8 cellular contexts compared by ENCODE assay signal in genomic region chr19:44807652-44808462, GRCh38. TPM values are rescaled to one million over a fixed set of nuclear protein-coding genes. Genes with fewer than 3 reads are reported as not detected.
DNase-seq lines count a peak whose midpoint lies in the region; ATAC-seq and TF ChIP-seq lines count a peak whose summit lies in the region.

No MANE protein-coding gene starts in this region.

- H3K4me1 Mint-ChIP-seq in activated naive CD4-positive, alpha-beta T cell treated with anti-CD3 and anti-CD28 coated beads for 36 hours (ENCODE audit: low read depth) = peaks cover 6% of the 10 kb centered on the region

- in situ Hi-C loops in mammary epithelial cell (cut with MboI; ENCODE audit: low sequenced_read_pairs in 2 of 2) = no loop called here

- H3K4me2 ChIP-seq in Loucy (ENCODE audit: low read depth, low read length, poor library complexity, severe bottlenecking) = no peak overlapping the region
- H3K4me2 ChIP-seq in mammary epithelial cell (ENCODE audit: insufficient read depth, low read depth, low read length) = no peak overlapping the region

- no TSS peak for BruUV-seq in mammary epithelial cell (replicated peaks; lab: Mats Ljungman, UMichigan)

- H3K36me3 Mint-ChIP-seq in activated naive CD4-positive, alpha-beta T cell treated with anti-CD3 and anti-CD28 coated beads for 36 hours (ENCODE audit: low read depth) = no peaks in the 10 kb centered on the region

- TF ChIP-seq POLR2A in vagina (IDR thresholded peaks at IDR 0.05) = no peak

- H3K9me3 ChIP-seq in Loucy (ENCODE audit: insufficient read depth, low read depth, low read length) = no peaks in the 10 kb centered on the region
- no peaks in the 10 kb centered on the region for H3K9me3 ChIP-seq in mammary epithelial cell (replicated peaks; ENCODE audit: insufficient read depth, low read length)
- H3K9me3 ChIP-seq in left lung = no peaks in the 10 kb centered on the region
- no peaks in the 10 kb centered on the region for H3K9me3 ChIP-seq in vagina
- no peaks in the 10 kb centered on the region for H3K9me3 ChIP-seq in effector memory CD4-positive, alpha-beta T cell (ENCODE audit: control insufficient read depth, low read length)

- H3K4me3 Mint-ChIP-seq in activated naive CD4-positive, alpha-beta T cell treated with anti-CD3 and anti-CD28 coated beads for 36 hours = no peak overlapping the region

- peak overlapping the region; percentile 61 for H3K27ac ChIP-seq in C4-2B
- no peak overlapping the region for H3K27ac ChIP-seq in mammary epithelial cell (ENCODE audit: insufficient read depth, low read depth, low read length)
- H3K27ac ChIP-seq in left lung = peak overlapping the region; percentile 80 to 87
- peak overlapping the region; percentile 74 for H3K27ac ChIP-seq in vagina
- H3K27ac ChIP-seq in effector memory CD4-positive, alpha-beta T cell (ENCODE audit: insufficient read depth, low read length, poor library complexity, severe bottlenecking) = no peak overlapping the region

- H3K27me3 ChIP-seq in Loucy (ENCODE audit: insufficient read depth, low read length, poor library complexity, severe bottlenecking) (no peaks in the 10 kb centered on the region), mammary epithelial cell (ENCODE audit: insufficient read depth, low read length) (no peaks in the 10 kb centered on the region), left lung (peaks cover 0 to 17% of the 10 kb centered on the region in 2 donors), vagina (no peaks in the 10 kb centered on the region)
- peaks cover 14% of the 10 kb centered on the region for H3K27me3 ChIP-seq in effector memory CD4-positive, alpha-beta T cell (replicated peaks; ENCODE audit: control insufficient read depth, insufficient read depth, low read length, poor library complexity, severe bottlenecking)

- no peaks in the 10 kb centered on the region for H3K9me3 Mint-ChIP-seq in activated naive CD4-positive, alpha-beta T cell treated with anti-CD3 and anti-CD28 coated beads for 36 hours

- H3K36me3 ChIP-seq in Loucy (ENCODE audit: insufficient read depth, low read length) (no peaks in the 10 kb centered on the region), mammary epithelial cell (ENCODE audit: insufficient read depth, low read length) (no peaks in the 10 kb centered on the region), left lung (peaks cover 0 to under 1% of the 10 kb centered on the region in 2 donors), vagina (peaks cover 0 to 6% of the 10 kb centered on the region in 2 donors)
- H3K36me3 ChIP-seq in effector memory CD4-positive, alpha-beta T cell (ENCODE audit: control insufficient read depth, insufficient read depth, low read length) = no peaks in the 10 kb centered on the region

- intact Hi-C loops in mammary epithelial cell (cut with micrococcal nuclease) (loop anchor here (2.0 to 10.0 kb wide), 2 partner anchors 37 to 87 kb away; partner anchors contain the start of gene TOMM40), left lung (cut with DNase I) (no loop called here), vagina (cut with DNase I) (no loop called here)
- intact Hi-C loops in activated naive CD4-positive, alpha-beta T cell treated with anti-CD3 and anti-CD28 coated beads for 36 hours (cut with micrococcal nuclease) = no loop called here

- H3K27me3 Mint-ChIP-seq in activated naive CD4-positive, alpha-beta T cell treated with anti-CD3 and anti-CD28 coated beads for 36 hours (ENCODE audit: low read depth) = peaks cover 23% of the 10 kb centered on the region

- H3K4me3 ChIP-seq in Loucy (ENCODE audit: low read length, poor library complexity, severe bottlenecking) (no peak overlapping the region), mammary epithelial cell (replicated peaks in 1 of 3; ENCODE audit: insufficient read depth in 1 of 3, low read depth in 2 of 3, low read length in 3 of 3) (no peak overlapping the region), left lung (peak overlapping the region in 1 of 2 donors; percentile 50), vagina (peak overlapping the region; percentile 60 to 68)
- no peak overlapping the region for H3K4me3 ChIP-seq in effector memory CD4-positive, alpha-beta T cell (ENCODE audit: insufficient read depth, low read depth, low read length, poor library complexity, severe bottlenecking)

- dilution Hi-C loops in mammary epithelial cell (cut with HindIII; ENCODE audit: low sequenced_read_pairs) = loop anchor here (5.0 kb wide), 2 partner anchors 89 to 91 kb away; no protein-coding TSS in a partner anchor

- no peak overlapping the region for H3K27ac Mint-ChIP-seq in activated naive CD4-positive, alpha-beta T cell treated with anti-CD3 and anti-CD28 coated beads for 36 hours

- peak; percentile 45 for DNase-seq in mammary epithelial cell
- peak; percentile 82 to 84 for DNase-seq in left lung
- no peak for DNase-seq in vagina (ENCODE audit: extremely low spot score in 2 of 2)
- DNase-seq in effector memory CD4-positive, alpha-beta T cell = no peak
- DNase-seq in activated naive CD4-positive, alpha-beta T cell treated with anti-CD3 and anti-CD28 coated beads for 36 hours = no peak
- no peak for DNase-seq in activated T-cell treated with anti-CD3 and anti-CD28 coated beads for 4 hours

- H3K9ac ChIP-seq in Loucy (ENCODE audit: low read depth, low read length, poor library complexity, severe bottlenecking) (no peak overlapping the region), mammary epithelial cell (ENCODE audit: insufficient read depth, low read length) (no peak overlapping the region)

- H3K4me1 ChIP-seq in Loucy (ENCODE audit: insufficient read depth, low read length, poor library complexity, severe bottlenecking) = no peaks in the 10 kb centered on the region
- peaks cover 40% of the 10 kb centered on the region for H3K4me1 ChIP-seq in mammary epithelial cell (ENCODE audit: insufficient read depth, low read length)
- H3K4me1 ChIP-seq in left lung = peaks cover 14 to 25% of the 10 kb centered on the region in 2 donors
- peaks cover 42% of the 10 kb centered on the region for H3K4me1 ChIP-seq in vagina
- no peaks in the 10 kb centered on the region for H3K4me1 ChIP-seq in effector memory CD4-positive, alpha-beta T cell (ENCODE audit: control insufficient read depth, insufficient read depth, low read length, poor library complexity, severe bottlenecking)

- H3F3A ChIP-seq in Loucy (ENCODE audit: low read depth) = no peaks in the 10 kb centered on the region

- no peaks in the 10 kb centered on the region for H4K20me1 ChIP-seq in Loucy (ENCODE audit: insufficient read depth, low read length, poor library complexity, severe bottlenecking)
- H4K20me1 ChIP-seq in mammary epithelial cell (ENCODE audit: insufficient read depth, low read length) = peaks cover 1% of the 10 kb centered on the region

- peak; percentile 41 for TF ChIP-seq CTCF in C4-2B (conservative IDR thresholded peaks at IDR 0.05)
- peak; percentile 39 for TF ChIP-seq CTCF in Loucy (conservative IDR thresholded peaks at IDR 0.05; ENCODE audit: low read length)
- peak in 1 of 2 donors; percentile 35 for TF ChIP-seq CTCF in mammary epithelial cell (conservative IDR thresholded peaks at IDR 0.05 in 1 of 2, IDR thresholded peaks at IDR 0.05 in 1 of 2; ENCODE audit: extremely low read depth in 1 of 2, insufficient read depth in 1 of 2, low read depth in 1 of 2, low read length in 2 of 2)
- TF ChIP-seq CTCF in left lung (IDR thresholded peaks at IDR 0.05) = peak; percentile 34 to 40
- peak in 2 of 3 experiments; percentile 12 to 20 for TF ChIP-seq CTCF in vagina (IDR thresholded peaks at IDR 0.05)

- CTCF ChIA-PET in mammary epithelial cell (lab: Charles Lee; ENCODE audit: low non-redundant PET) = no interaction called here
- CTCF ChIA-PET in activated naive CD4-positive, alpha-beta T cell treated with anti-CD3 and anti-CD28 coated beads for 36 hours (lab: Charles Lee) = interaction anchor here (0.6 kb wide), 1 partner anchor 102 kb away, joined by 3 read pairs; no protein-coding TSS in a partner anchor

- no peaks in the 10 kb centered on the region for H3K9me2 ChIP-seq in Loucy (replicated peaks; ENCODE audit: low read depth, low read length)

- H2AFZ ChIP-seq in Loucy (ENCODE audit: low read length) = no peak overlapping the region
- no peak overlapping the region for H2AFZ ChIP-seq in mammary epithelial cell (ENCODE audit: low read depth, low read length)

- H3K79me2 ChIP-seq in Loucy (ENCODE audit: insufficient read depth, low read length) = no peaks in the 10 kb centered on the region
- H3K79me2 ChIP-seq in mammary epithelial cell (ENCODE audit: insufficient read depth, low read length) = peaks cover 13% of the 10 kb centered on the region

- WGBS in mammary epithelial cell (ENCODE audit: low coverage, missing lambda C conversion rate) = 44% methylated on average over 8 of the region's 14 CpGs

- peak; percentile 88 for ATAC-seq in left lung

RNA-seq across cellular contexts. Expression of gene BCAM, which starts 1.0 kb away (rescaled TPM):
- total RNA-seq in mammary epithelial cell = 100 to 1,000 TPM; 114 to 120 TPM
- 45.1 TPM for polyA plus RNA-seq in mammary epithelial cell
- 51.0 TPM for polyA minus RNA-seq in mammary epithelial cell
- 100 to 1,000 TPM; 110 to 389 TPM for total RNA-seq in left lung
- total RNA-seq in vagina = 57.2 TPM
- total RNA-seq in activated naive CD4-positive, alpha-beta T cell treated with anti-CD3 and anti-CD28 coated beads for 36 hours = not detected

RNA-seq across cellular contexts. Expression of gene CBLC, which starts 30.2 kb away (rescaled TPM):
- total RNA-seq in mammary epithelial cell = 10 to 100 TPM; 51.2 to 76.7 TPM
- polyA plus RNA-seq in mammary epithelial cell = 39.4 TPM
- polyA minus RNA-seq in mammary epithelial cell = 48.2 TPM
- total RNA-seq in left lung = 1 to 10 TPM; 5.2 to 6.1 TPM
- total RNA-seq in vagina = 42.2 TPM
- total RNA-seq in activated naive CD4-positive, alpha-beta T cell treated with anti-CD3 and anti-CD28 coated beads for 36 hours = not detected

RNA-seq across cellular contexts. Expression of gene NECTIN2, which starts 38.2 kb away (rescaled TPM):
- 10 to 100 TPM; 51.0 to 74.5 TPM for total RNA-seq in mammary epithelial cell
- polyA plus RNA-seq in mammary epithelial cell = 48.6 TPM
- polyA minus RNA-seq in mammary epithelial cell = 66.6 TPM
- total RNA-seq in left lung = 100 to 1,000 TPM in 1 of 2 donors, 10 to 100 TPM in 1; 86.7 to 145 TPM
- 72.9 TPM for total RNA-seq in vagina
- total RNA-seq in activated naive CD4-positive, alpha-beta T cell treated with anti-CD3 and anti-CD28 coated beads for 36 hours = 1 to 10 TPM in 1 of 2 experiments, under 1 TPM in 1; 0.88 to 1.1 TPM

RNA-seq across cellular contexts. Expression of gene BCL3, which starts 59.3 kb away (rescaled TPM):
- total RNA-seq in mammary epithelial cell = 10 to 100 TPM in 1 of 2 donors, 1 to 10 TPM in 1; 3.7 to 23.4 TPM
- polyA plus RNA-seq in mammary epithelial cell = 4.1 TPM
- 12.2 TPM for polyA minus RNA-seq in mammary epithelial cell
- 10 to 100 TPM; 48.2 to 79.9 TPM for total RNA-seq in left lung
- 86.9 TPM for total RNA-seq in vagina
- total RNA-seq in activated naive CD4-positive, alpha-beta T cell treated with anti-CD3 and anti-CD28 coated beads for 36 hours = 100 to 1,000 TPM in 1 of 2 experiments, 10 to 100 TPM in 1; 92.5 to 104 TPM

Comparison
In these comparisons a context has a peak if more than half of its experiments do, and no peak if none do; other contexts are left out.
1. H3K27ac ChIP-seq: peak in C4-2B (single experiment), left lung (2 of 2) and vagina (single experiment); none in mammary epithelial cell (single experiment) and effector memory CD4-positive, alpha-beta T cell (single experiment).
2. H3K4me3 ChIP-seq: peak in vagina (2 of 2); none in Loucy (single experiment), mammary epithelial cell (0 of 3) and effector memory CD4-positive, alpha-beta T cell (single experiment).
3. DNase-seq: peak in mammary epithelial cell (single experiment) and left lung (2 of 2); none in vagina (0 of 2), effector memory CD4-positive, alpha-beta T cell (0 of 3), activated naive CD4-positive, alpha-beta T cell treated with anti-CD3 and anti-CD28 coated beads for 36 hours (single experiment) and activated T-cell treated with anti-CD3 and anti-CD28 coated beads for 4 hours (single experiment).
4. RNA of gene BCAM, which starts 1.0 kb away (total RNA-seq): 110 to 389 TPM in left lung, 114 to 120 TPM in mammary epithelial cell and 57.2 TPM in vagina (single experiment); not detected in activated naive CD4-positive, alpha-beta T cell treated with anti-CD3 and anti-CD28 coated beads for 36 hours; every median in the first group is over 10 times any median in the second.
5. RNA of gene CBLC, which starts 30.2 kb away (total RNA-seq): 51.2 to 76.7 TPM in mammary epithelial cell, 42.2 TPM in vagina (single experiment) and 5.2 to 6.1 TPM in left lung; not detected in activated naive CD4-positive, alpha-beta T cell treated with anti-CD3 and anti-CD28 coated beads for 36 hours; every median in the first group is over 4 times any median in the second.
6. RNA of gene NECTIN2, which starts 38.2 kb away (total RNA-seq): 86.7 to 145 TPM in left lung, 51.0 to 74.5 TPM in mammary epithelial cell and 72.9 TPM in vagina (single experiment); 0.88 to 1.1 TPM in activated naive CD4-positive, alpha-beta T cell treated with anti-CD3 and anti-CD28 coated beads for 36 hours; every median in the first group is over 10 times any median in the second.